In genomic region chr9:87732344-87732743, GRCh38 we compare ENCODE assay signal across 23 cellular contexts. TPM values are rescaled to one million over a fixed set of nuclear protein-coding genes. Genes with fewer than 3 reads are reported as not detected.
DNase-seq lines count a peak whose midpoint lies in the region; ATAC-seq, FAIRE-seq and TF ChIP-seq lines count a peak whose summit lies in the region.
"Had no signal": no experiment of that assay in that cellular context is flagged by ENCODE, and none has a peak within 500 bp of the region (broad histone marks: within the 10 kb centered on the region; RNA-seq: fewer than 3 reads in every experiment).

No MANE protein-coding gene starts in this region.

- no peak overlapping the region for H3K14ac ChIP-seq in mesenchymal stem cell (ENCODE audit: low read length in 2 of 2)

- H4K8ac ChIP-seq in mesenchymal stem cell (ENCODE audit: low read length) = no peak overlapping the region

- H2AFZ ChIP-seq in mesenchymal stem cell (ENCODE audit: low read depth, low read length) = no peak overlapping the region

- no peak for FAIRE-seq in A549 (lab: Jason Lieb, UNC)
- FAIRE-seq: A204.1, D721Med, GM12878, GM12892, GM18507 had no signal

- TF ChIP-seq CTCF in A549 (IDR thresholded peaks at IDR 0.05) (no peak), breast epithelium (IDR thresholded peaks at IDR 0.05) (no peak), coronary artery (IDR thresholded peaks at IDR 0.05) (no peak)

- POLR2A ChIA-PET in A549 (lab: Yijun Ruan, JAX) = interaction anchor here (1.7 kb wide), 1 partner anchor 61 kb away, joined by 9 read pairs; no protein-coding TSS in a partner anchor

- H3K23ac ChIP-seq in mesenchymal stem cell (ENCODE audit: low read length in 2 of 2) = no peak overlapping the region

- peaks cover 24% of the 10 kb centered on the region for H3K27me3 Mint-ChIP-seq in T-helper 17 cell
- H3K27me3 Mint-ChIP-seq: CD4-positive, alpha-beta T cell had no signal

- peaks cover 21% of the 10 kb centered on the region for H3K79me1 ChIP-seq in mesenchymal stem cell (replicated peaks; ENCODE audit: low read length, poor library complexity, severe bottlenecking)

- H3K4me3 ChIP-seq in A549 = no peak overlapping the region
- no peak overlapping the region for H3K4me3 ChIP-seq in mesenchymal stem cell (ENCODE audit: insufficient read depth in 1 of 2, low read depth in 1 of 2, low read length in 2 of 2)
- H3K4me3 ChIP-seq in breast epithelium = no peak overlapping the region
- no peak overlapping the region for H3K4me3 ChIP-seq in coronary artery
- H3K4me3 ChIP-seq: BLaER1 treated with 17β-estradiol and CSF1 and Interleukin-3, amounts not matched to agents 10 nM and 100 nM; GM12878 had no signal

- H3K27ac ChIP-seq in A549 (no peak overlapping the region), mesenchymal stem cell (ENCODE audit: low read length, poor library complexity, severe bottlenecking) (no peak overlapping the region), breast epithelium (no peak overlapping the region), coronary artery (no peak overlapping the region)
- H3K27ac ChIP-seq: C4-2B had no signal

- no peak overlapping the region for H2BK120ac ChIP-seq in mesenchymal stem cell (ENCODE audit: low read depth, low read length)

- no peak overlapping the region for H3K18ac ChIP-seq in mesenchymal stem cell (ENCODE audit: low read depth in 1 of 2, low read length in 2 of 2)

- H3K4me2 ChIP-seq in A549 (no peak overlapping the region), mesenchymal stem cell (ENCODE audit: low read length, poor library complexity, severe bottlenecking) (no peak overlapping the region)

- H3K27me3 ChIP-seq in mesenchymal stem cell (ENCODE audit: control insufficient read depth in 1 of 2, insufficient read depth in 1 of 2, low read length in 2 of 2) (no peaks in the 10 kb centered on the region), breast epithelium (peaks cover 0 to 4% of the 10 kb centered on the region in 2 donors)
- H3K27me3 ChIP-seq: BLaER1 treated with 17β-estradiol and CSF1 and Interleukin-3, amounts not matched to agents 10 nM and 100 nM had no signal

- no peak overlapping the region for H2BK15ac ChIP-seq in mesenchymal stem cell (ENCODE audit: low read depth, poor library complexity, severe bottlenecking)

- H4K91ac ChIP-seq in mesenchymal stem cell (ENCODE audit: low read length) = no peak overlapping the region

- H3K4me1 Mint-ChIP-seq in T-helper 17 cell = peaks cover 6% of the 10 kb centered on the region
- H3K4me1 Mint-ChIP-seq: B cell had no signal

- no peak for TF ChIP-seq RAD21 in A549 (conservative IDR thresholded peaks at IDR 0.05 in 1 of 2, IDR thresholded peaks at IDR 0.05 in 1 of 2)

- H2BK5ac ChIP-seq in mesenchymal stem cell (ENCODE audit: low read depth, low read length, poor library complexity, severe bottlenecking) = no peak overlapping the region

- TF ChIP-seq POLR2A in A549 (IDR thresholded peaks at IDR 0.05; ENCODE audit: low read length) (no peak), erythroblast (IDR thresholded peaks at IDR 0.05; ENCODE audit: low read length) (peak; percentile 35), breast epithelium (IDR thresholded peaks at IDR 0.05) (no peak)

- H2BK12ac ChIP-seq in mesenchymal stem cell (ENCODE audit: low read length in 2 of 2) = no peak overlapping the region

- H3K9me3 ChIP-seq in A549 (no peaks in the 10 kb centered on the region), T-helper 17 cell (ENCODE audit: control insufficient read depth, low read length, poor library complexity, severe bottlenecking) (no peaks in the 10 kb centered on the region), mesenchymal stem cell (ENCODE audit: control insufficient read depth, low read length) (no peaks in the 10 kb centered on the region), breast epithelium (no peaks in the 10 kb centered on the region)
- H3K9me3 ChIP-seq: Caco-2 had no signal

- H3K4me1 ChIP-seq in A549 (peaks cover 36% of the 10 kb centered on the region), mesenchymal stem cell (ENCODE audit: control insufficient read depth, insufficient read depth, low read depth, low read length) (peaks cover 1% of the 10 kb centered on the region), breast epithelium (no peaks in the 10 kb centered on the region)
- H3K4me1 ChIP-seq: Caco-2 had no signal

- H2AK5ac ChIP-seq in mesenchymal stem cell (ENCODE audit: low read length, severe bottlenecking) = no peak overlapping the region

- ATAC-seq in A549 (peak; percentile 7 to 36; a peak in 3 of 6 replicates), T-helper 17 cell (no peak)
- ATAC-seq: CD8-positive, alpha-beta T cell; GM12878 had no signal

- no peak for DNase-seq in A549 (ENCODE audit: low read depth in 1 of 2, low spot score in 1 of 2)
- no peak for DNase-seq in T-helper 17 cell
- DNase-seq in erythroblast (lab: John Stamatoyannopoulos, UW) = no peak
- DNase-seq in mesenchymal stem cell = no peak
- DNase-seq in EL = no peak
- no peak for DNase-seq in breast epithelium (ENCODE audit: low spot score in 2 of 2)
- no peak for DNase-seq in coronary artery (ENCODE audit: low spot score)
- DNase-seq: 8988T; AML-193; Caco-2; Calu3; CD4-positive, alpha-beta T cell; CD8-positive, alpha-beta T cell; DMS79 treated with DMSO at 0.1 percent for 48 hours; GDM1 had no signal

- TF ChIP-seq EP300 in A549 (IDR thresholded peaks at IDR 0.05) = no peak

- no peak overlapping the region for H3K4me3 Mint-ChIP-seq in T-helper 17 cell
- H3K4me3 Mint-ChIP-seq: B cell; CD4-positive, alpha-beta T cell; CD8-positive, alpha-beta T cell had no signal

- intact Hi-C loops in breast epithelium (cut with DNase I; ENCODE audit: low total_unique reads) = no loop called here

- peaks cover 15 to 52% of the 10 kb centered on the region in 2 experiments for H3K36me3 ChIP-seq in mesenchymal stem cell (ENCODE audit: control insufficient read depth in 1 of 2, insufficient read depth in 2 of 2, low read depth in 1 of 2, low read length in 2 of 2)
- no peaks in the 10 kb centered on the region for H3K36me3 ChIP-seq in breast epithelium
- H3K36me3 ChIP-seq: BLaER1 treated with 17β-estradiol and CSF1 and Interleukin-3, amounts not matched to agents 10 nM and 100 nM had no signal

- peak overlapping the region; percentile 98 for H3K9ac ChIP-seq in mesenchymal stem cell (ENCODE audit: low read length)
- H3K9ac ChIP-seq: BLaER1 treated with 17β-estradiol and CSF1 and Interleukin-3, amounts not matched to agents 10 nM and 100 nM had no signal

- CTCF ChIA-PET in A549 (lab: Yijun Ruan, JAX) = interaction anchor here (0.7 to 1.6 kb wide), 3 partner anchors 9 to 48 kb away, joined by 3 to 7 read pairs (median 3); no protein-coding TSS in a partner anchor

- peaks cover 6% of the 10 kb centered on the region for H3K36me3 Mint-ChIP-seq in T-helper 17 cell (ENCODE audit: low read depth)
- H3K36me3 Mint-ChIP-seq: CD8-positive, alpha-beta T cell had no signal

- H3K4ac ChIP-seq in mesenchymal stem cell (ENCODE audit: low read depth in 1 of 2, low read length in 2 of 2) = no peak overlapping the region

- WGBS in A549 (ENCODE audit: missing lambda C conversion rate) = 60% methylated on average over 1 of the region's 1 CpG
- WGBS in mesenchymal stem cell = no CpG with 5 or more reads among the region's 1 CpG

- H3K27ac Mint-ChIP-seq in T-helper 17 cell = peak overlapping the region; percentile 21
- H3K27ac Mint-ChIP-seq: B cell; CD4-positive, alpha-beta T cell; CD8-positive, alpha-beta T cell had no signal

TF ChIP-seq in A549, 52 proteins besides CTCF, POLR2A, EP300 and RAD21 (continues in another document):
- TF ChIP-seq RARB (CRISPR knock-in tag; IDR thresholded peaks at IDR 0.05) (peak; percentile 80; the same call in 1 of the 2 replicates), MAZ (IDR thresholded peaks at IDR 0.05; ENCODE audit: borderline replicate concordance, low read depth, low read length) (no peak), KDM1A (IDR thresholded peaks at IDR 0.05; ENCODE audit: low read depth) (no peak), ZSCAN20 (CRISPR knock-in tag; IDR thresholded peaks at IDR 0.05) (no peak), FOSL2 (IDR thresholded peaks at IDR 0.05) (no peak), FOSL2 (CRISPR knock-in tag; IDR thresholded peaks at IDR 0.05) (no peak), ZNF302 (CRISPR knock-in tag; IDR thresholded peaks at IDR 0.05) (no peak), ZFP36 (IDR thresholded peaks at IDR 0.05; ENCODE audit: borderline replicate concordance, partially characterized antibody) (no peak), MYC (IDR thresholded peaks at IDR 0.05; ENCODE audit: borderline replicate concordance, low read length) (no peak), ESRRA (IDR thresholded peaks at IDR 0.05; ENCODE audit: borderline replicate concordance, low read length) (no peak), FOXS1 (CRISPR knock-in tag; IDR thresholded peaks at IDR 0.05) (no peak), KDM5A (IDR thresholded peaks at IDR 0.05) (no peak), MAX (IDR thresholded peaks at IDR 0.05) (no peak), MAFK (IDR thresholded peaks at IDR 0.05; ENCODE audit: partially characterized antibody) (no peak), CHD2 (IDR thresholded peaks at IDR 0.05; ENCODE audit: low read length, partially characterized antibody) (no peak), TFCP2L1 (CRISPR knock-in tag; IDR thresholded peaks at IDR 0.05) (peak; percentile 83), PHF8 (IDR thresholded peaks at IDR 0.05; ENCODE audit: borderline replicate concordance, low read depth) (no peak), BHLHE40 (IDR thresholded peaks at IDR 0.05; ENCODE audit: low read depth, low read length) (no peak), EHMT2 (IDR thresholded peaks at IDR 0.05; ENCODE audit: low read depth) (no peak), CHD4 (IDR thresholded peaks at IDR 0.05; ENCODE audit: borderline replicate concordance) (no peak), GATA3 (IDR thresholded peaks at IDR 0.05; ENCODE audit: borderline replicate concordance) (no peak), ZC3H11A (IDR thresholded peaks at IDR 0.05) (no peak)

RNA-seq across cellular contexts. Expression of gene CTSL, which starts 6.4 kb away (rescaled TPM):
- polyA plus RNA-seq in A549 (2011; rRNA removed) (666 and 725 TPM in 2 replicates), A549 (2017; fragmentation: RNase III; extraction: RNeasy Plus Mini Kit Qiagen cat#74134 plus additional on column Dnase treatment) (546 to 902 TPM (median 660 TPM) in 3 replicates)
- polyA plus RNA-seq in A549 (2012; cell fraction: cytosol; rRNA removed) = 308 and 392 TPM in 2 replicates
- polyA plus RNA-seq in A549 (2012; cell fraction: nucleus; rRNA removed) = 321 and 389 TPM in 2 replicates
- polyA minus RNA-seq in A549 (2011; rRNA and poly(A)+ RNA removed) = 113 and 147 TPM in 2 replicates
- total RNA-seq in T-helper 17 cell (1 to 10 TPM; 3.4 to 4.0 TPM), breast epithelium (100 to 1,000 TPM in 2 of 3 donors, 10 to 100 TPM in 1; 89.0 to 147 (median 134) TPM)
- 288 TPM for polyA plus RNA-seq in mesenchymal stem cell (2013, experiment 1 of 2)
- 307 TPM for polyA plus RNA-seq in mesenchymal stem cell (2013, experiment 2 of 2)

Comparison
In these comparisons a context has a peak if more than half of its experiments do, and no peak if none do; other contexts are left out.
1. RNA of gene CTSL, which starts 6.4 kb away (total RNA-seq): 89.0 to 147 TPM in breast epithelium; 3.4 to 4.0 TPM in T-helper 17 cell; every median in the first group is over 10 times any median in the second.